Comparison of ENCODE assay signal across 1 cellular context in genomic region chr12:94098466-94098865, GRCh38.
A peak's percentile ranks its signal among the peaks of the same experiment; 100 is the strongest.
TF ChIP-seq lines count a peak whose summit lies in the region.

No MANE protein-coding gene starts in this region.

TF ChIP-seq in K562, 482 proteins besides CTCF, POLR2A, EP300 and RAD21 (continued from another document):
- TF ChIP-seq ZNF407 (IDR thresholded peaks at IDR 0.05; ENCODE audit: low read depth) (no peak), MEIS2 (IDR thresholded peaks at IDR 0.05; ENCODE audit: partially characterized antibody) (peak; percentile 57), CBFA2T3 (IDR thresholded peaks at IDR 0.05) (peak; percentile 44), ZNF431 (CRISPR knock-in tag; IDR thresholded peaks at IDR 0.05) (no peak), SIX5 (IDR thresholded peaks at IDR 0.05; ENCODE audit: borderline replicate concordance in 1 of 2, insufficient read depth in 1 of 2, low read depth in 1 of 2, low read length in 2 of 2) (no peak), FOSL1 (tag; conservative IDR thresholded peaks at IDR 0.05) (peak; percentile 48; the same call in 1 of the 2 replicates), CTBP1 (IDR thresholded peaks at IDR 0.05; ENCODE audit: borderline replicate concordance) (0 out of 2 replicates have a peak, but pooled peaks have one; percentile 17), TCF3 (CRISPR knock-in tag; IDR thresholded peaks at IDR 0.05) (peak; percentile 44; the same call in 1 of the 2 replicates), RCOR1 (IDR thresholded peaks at IDR 0.05; ENCODE audit: borderline replicate concordance in 1 of 2, low read depth in 2 of 2, low read length in 2 of 2) (peak in 1 of 2 experiments; percentile 41; a peak in 1 of 4 replicates)
